Comparison of ENCODE assay signal across 14 cellular contexts in genomic region chr12:2290091-2290490, GRCh38.
"Had no signal": no experiment of that assay in that cellular context is flagged by ENCODE, and none has a peak within 500 bp of the region (broad histone marks: within the 10 kb centered on the region; RNA-seq: fewer than 3 reads in every experiment).

No MANE protein-coding gene starts in this region.

- H3K36me3 ChIP-seq: gastroesophageal sphincter, heart right ventricle, spleen, thyroid gland, uterus had no signal

- H3K9me3 ChIP-seq: gastroesophageal sphincter, heart right ventricle, spleen, thyroid gland, uterus had no signal

- DNase-seq: activated CD4-positive, alpha-beta T cell treated with anti-CD3 and anti-CD28 coated beads, Interleukin-2, amount 10 ng/mL, durations not matched to agents 7 days and 5 days; activated CD8-positive, alpha-beta T cell treated with anti-CD3 and anti-CD28 coated beads, Interleukin-2, amount 10 ng/mL, durations not matched to agents 7 days and 5 days; activated naive CD4-positive, alpha-beta T cell treated with Interleukin-2 at 50 U/mL for 16 hours; cortex of kidney; effector CD4-positive, alpha-beta T cell; heart right ventricle; left ventricle myocardium superior; spleen; stimulated activated naive B cell treated with anti-CD40 and anti-IgM and Interleukin-4, amounts not matched to agents 10 μg/mL and 1 μg/mL and 100 μg/mL, for 72 hours; T-cell; thyroid gland; uterus had no signal

- ATAC-seq: activated CD8-positive, alpha-beta T cell treated with anti-CD3 and anti-CD28 coated beads, Interleukin-2, amount 10 ng/mL, durations not matched to agents 7 days and 5 days; esophagus mucosa; gastroesophageal sphincter; stimulated activated naive B cell treated with anti-CD40 and anti-IgM and Interleukin-4, amounts not matched to agents 10 μg/mL and 1 μg/mL and 100 μg/mL, for 72 hours; T-cell had no signal

- H3K27ac ChIP-seq: spleen, thyroid gland, uterus had no signal

- H3K27me3 ChIP-seq: gastroesophageal sphincter, heart right ventricle, thyroid gland, uterus had no signal

- H3K4me3 ChIP-seq: gastroesophageal sphincter, heart right ventricle, spleen, thyroid gland, uterus had no signal
